Comparison of ENCODE assay signal across 17 cellular contexts in the genomic region with DNA sequence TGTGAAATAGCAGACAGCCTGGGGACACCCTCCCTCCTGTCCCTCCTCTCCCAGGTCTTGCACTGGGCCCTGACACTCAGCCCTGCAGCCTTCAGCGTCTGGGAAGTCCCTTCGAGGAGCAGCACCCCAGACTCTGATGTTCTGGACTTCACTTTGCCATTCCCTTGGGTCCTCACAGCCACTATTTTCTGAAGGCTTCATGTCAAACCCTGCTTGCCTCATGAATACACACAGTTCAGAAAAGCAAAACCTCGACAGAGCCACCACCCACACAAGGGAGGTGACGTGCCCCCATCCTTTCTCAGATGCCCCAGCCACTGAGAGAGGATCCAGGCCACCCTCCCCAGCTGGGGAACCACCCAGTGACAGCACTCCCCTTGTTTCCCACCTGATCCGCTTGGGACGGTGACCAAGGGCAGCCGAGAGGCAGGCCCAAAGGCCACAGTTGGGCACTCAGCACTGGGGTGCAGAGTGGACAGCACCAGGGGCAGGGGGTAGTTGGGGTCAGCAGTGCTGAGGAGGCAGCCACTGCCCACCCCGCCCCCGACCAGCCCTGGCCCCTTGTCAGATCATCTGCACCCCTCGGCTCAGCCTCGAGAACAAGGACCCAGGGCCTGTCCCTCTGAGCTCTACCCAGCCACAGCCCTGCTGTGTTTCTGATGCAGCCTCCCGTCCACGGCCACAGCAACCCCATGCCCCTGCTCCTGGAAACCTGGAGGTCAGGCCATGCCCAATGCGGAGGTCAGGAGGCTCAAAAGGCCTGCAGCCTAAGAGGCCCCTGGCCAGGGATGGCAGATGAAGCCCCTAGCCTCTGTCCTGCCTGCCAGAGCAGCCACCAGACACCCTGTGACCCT. TPM values are rescaled to one million over a fixed set of nuclear protein-coding genes. Genes with fewer than 3 reads are reported as not detected.
DNase-seq lines count a peak whose midpoint lies in the region; ATAC-seq and TF ChIP-seq lines count a peak whose summit lies in the region.
"Had no signal": no experiment of that assay in that cellular context is flagged by ENCODE, and none has a peak within 500 bp of the region (broad histone marks: within the 10 kb centered on the region; RNA-seq: fewer than 3 reads in every experiment).

No MANE protein-coding gene starts in this region.

- H3K9me3 ChIP-seq in T-helper 17 cell (ENCODE audit: control insufficient read depth, low read length, poor library complexity, severe bottlenecking) (no peaks in the 10 kb centered on the region), hepatocyte (ENCODE audit: low read depth) (no peaks in the 10 kb centered on the region)
- H3K9me3 ChIP-seq: breast epithelium, testis had no signal

- H3K4me1 ChIP-seq in hepatocyte (ENCODE audit: insufficient read depth): no peaks in the 10 kb centered on the region
- H3K4me1 ChIP-seq: breast epithelium had no signal

- no peak overlapping the region for H3K27ac ChIP-seq in hepatocyte
- H3K27ac ChIP-seq: 22Rv1, testis had no signal

- no peak overlapping the region for H3K4me3 ChIP-seq in hepatocyte
- H3K4me3 ChIP-seq: breast epithelium, testis had no signal

- no peak overlapping the region for H2AFZ ChIP-seq in hepatocyte

- H3K9me3 Mint-ChIP-seq in T-helper 2 cell treated with Interferon-gamma antibody and Interleukin-4, amounts not matched to agents 5 μg/mL and 100 μg/mL, for 36 hours: no peaks in the 10 kb centered on the region
- H3K9me3 Mint-ChIP-seq in natural killer cell treated with Interleukin-12 subunit alpha and Interleukin-12 subunit beta and Interleukin-15 and Interleukin-18, amount 100 ng/mL, for 72 hours: no peaks in the 10 kb centered on the region

- no peaks in the 10 kb centered on the region for H3K79me2 ChIP-seq in hepatocyte

- peaks cover 3% of the 10 kb centered on the region for H3K4me1 Mint-ChIP-seq in T-helper 2 cell treated with Interferon-gamma antibody and Interleukin-4, amounts not matched to agents 5 μg/mL and 100 μg/mL, for 36 hours (ENCODE audit: low read depth)
- peaks cover 19% of the 10 kb centered on the region for H3K4me1 Mint-ChIP-seq in T-helper 17 cell
- peaks cover 15 to 22% of the 10 kb centered on the region in 2 donors for H3K4me1 Mint-ChIP-seq in natural killer cell treated with Interleukin-12 subunit alpha and Interleukin-12 subunit beta and Interleukin-15 and Interleukin-18, amount 100 ng/mL, for 72 hours (ENCODE audit: low read depth in 2 of 2)

- H3K27me3 Mint-ChIP-seq in T-helper 2 cell treated with Interferon-gamma antibody and Interleukin-4, amounts not matched to agents 5 μg/mL and 100 μg/mL, for 36 hours (ENCODE audit: low read depth): peaks cover 7% of the 10 kb centered on the region
- peaks cover 20% of the 10 kb centered on the region for H3K27me3 Mint-ChIP-seq in T-helper 17 cell
- peaks cover 15 to 16% of the 10 kb centered on the region in 2 donors for H3K27me3 Mint-ChIP-seq in natural killer cell treated with Interleukin-12 subunit alpha and Interleukin-12 subunit beta and Interleukin-15 and Interleukin-18, amount 100 ng/mL, for 72 hours

- 89% methylated on average over 14 of the region's 14 CpGs for WGBS in hepatocyte (ENCODE audit: low lambda C conversion rate, missing lambda C conversion rate)

- no peaks in the 10 kb centered on the region for H3K36me3 ChIP-seq in hepatocyte (replicated peaks; ENCODE audit: insufficient read depth, low read depth)
- H3K36me3 ChIP-seq: breast epithelium had no signal

- H3K27me3 ChIP-seq in hepatocyte: no peaks in the 10 kb centered on the region
- H3K27me3 ChIP-seq: breast epithelium, testis had no signal

- H3K4me3 Mint-ChIP-seq in T-helper 2 cell treated with Interferon-gamma antibody and Interleukin-4, amounts not matched to agents 5 μg/mL and 100 μg/mL, for 36 hours: no peak overlapping the region
- peak overlapping the region; percentile 31 for H3K4me3 Mint-ChIP-seq in T-helper 17 cell
- H3K4me3 Mint-ChIP-seq in natural killer cell treated with Interleukin-12 subunit alpha and Interleukin-12 subunit beta and Interleukin-15 and Interleukin-18, amount 100 ng/mL, for 72 hours: peak overlapping the region; percentile 5

- DNase-seq in T-helper 2 cell treated with Interferon-gamma antibody and Interleukin-4, amounts not matched to agents 5 μg/mL and 100 μg/mL, for 36 hours (ENCODE audit: low spot score): no peak
- DNase-seq in T-helper 2 cell: no peak
- DNase-seq in T-helper 17 cell: no peak
- no peak for DNase-seq in natural killer cell treated with Interleukin-12 subunit alpha and Interleukin-12 subunit beta and Interleukin-15 and Interleukin-18, amount 100 ng/mL, for 72 hours (ENCODE audit: low spot score)
- DNase-seq in hepatocyte (ENCODE audit: low spot score): no peak
- DNase-seq: IMR-90, midbrain, NCI-H2081, testis had no signal

- H3K36me3 Mint-ChIP-seq in T-helper 2 cell treated with Interferon-gamma antibody and Interleukin-4, amounts not matched to agents 5 μg/mL and 100 μg/mL, for 36 hours (ENCODE audit: low read depth): peaks cover 3% of the 10 kb centered on the region
- peaks cover 8% of the 10 kb centered on the region for H3K36me3 Mint-ChIP-seq in T-helper 17 cell (ENCODE audit: low read depth)
- no peaks in the 10 kb centered on the region for H3K36me3 Mint-ChIP-seq in natural killer cell treated with Interleukin-12 subunit alpha and Interleukin-12 subunit beta and Interleukin-15 and Interleukin-18, amount 100 ng/mL, for 72 hours

- H3K9me2 ChIP-seq in hepatocyte (replicated peaks; ENCODE audit: insufficient read depth): no peaks in the 10 kb centered on the region

- H4K20me1 ChIP-seq in hepatocyte (ENCODE audit: insufficient read depth, poor library complexity, severe bottlenecking): no peaks in the 10 kb centered on the region

- no peak for TF ChIP-seq CTCF in hepatocyte (IDR thresholded peaks at IDR 0.05; ENCODE audit: poor library complexity)

- no peak overlapping the region for H3K4me2 ChIP-seq in hepatocyte

- ATAC-seq in GM19025 (IDR thresholded peaks at IDR 0.05; ENCODE audit: low read depth, unreplicated experiment): peak; percentile 56
- peak; percentile 29 for ATAC-seq in T-helper 17 cell
- ATAC-seq in natural killer cell treated with Interleukin-12 subunit alpha and Interleukin-12 subunit beta and Interleukin-15 and Interleukin-18, amount 100 ng/mL, for 72 hours: peak; percentile 3 to 4
- no peak for ATAC-seq in HG02588 (IDR thresholded peaks at IDR 0.05; ENCODE audit: unreplicated experiment)
- no peak for ATAC-seq in HG03469 (IDR thresholded peaks at IDR 0.05; ENCODE audit: unreplicated experiment)

- peak overlapping the region; percentile 42 for H3K27ac Mint-ChIP-seq in T-helper 2 cell treated with Interferon-gamma antibody and Interleukin-4, amounts not matched to agents 5 μg/mL and 100 μg/mL, for 36 hours
- peak overlapping the region; percentile 0 for H3K27ac Mint-ChIP-seq in T-helper 17 cell
- peak overlapping the region in 1 of 2 donors; percentile 35 for H3K27ac Mint-ChIP-seq in natural killer cell treated with Interleukin-12 subunit alpha and Interleukin-12 subunit beta and Interleukin-15 and Interleukin-18, amount 100 ng/mL, for 72 hours

RNA-seq across cellular contexts. Expression of a gene that starts 3.1 kb away (rescaled TPM):
- total RNA-seq in T-helper 17 cell (1 to 10 TPM; 7.4 to 8.9 TPM), hepatocyte (19.2 and 20.6 TPM in 2 replicates)
- total RNA-seq in natural killer cell treated with Interleukin-12 subunit alpha and Interleukin-12 subunit beta and Interleukin-15 and Interleukin-18, amount 100 ng/mL, for 72 hours: under 1 TPM in 1 of 2 donors, not detected in 1; 0.33 TPM
- 29.9 and 41.4 TPM in 2 replicates for polyA plus RNA-seq in hepatocyte
- total RNA-seq: epithelial cell of proximal tubule, IMR-90 had no signal
- polyA plus RNA-seq: IMR-90 had no signal

RNA-seq across cellular contexts. Expression of a gene that starts 24.7 kb away (rescaled TPM):
- not detected for total RNA-seq in T-helper 17 cell
- not detected for total RNA-seq in natural killer cell treated with Interleukin-12 subunit alpha and Interleukin-12 subunit beta and Interleukin-15 and Interleukin-18, amount 100 ng/mL, for 72 hours
- total RNA-seq in hepatocyte: not detected in 2 replicates
- 0.29 and 0.47 TPM in 2 replicates for polyA plus RNA-seq in hepatocyte
- total RNA-seq: breast epithelium; epithelial cell of proximal tubule; IMR-90; OCI-LY7; T-helper 2 cell treated with Interferon-gamma antibody and Interleukin-4, amounts not matched to agents 100 ng/mL and 5 ng/mL, for 36 hours had no signal
- polyA plus RNA-seq: IMR-90 had no signal

RNA-seq across cellular contexts. Expression of a gene that starts 30.8 kb away (rescaled TPM):
- total RNA-seq in T-helper 17 cell (10 to 100 TPM; 35.1 to 40.7 TPM), hepatocyte (54.0 and 75.2 TPM in 2 replicates)
- total RNA-seq in natural killer cell treated with Interleukin-12 subunit alpha and Interleukin-12 subunit beta and Interleukin-15 and Interleukin-18, amount 100 ng/mL, for 72 hours: 10 to 100 TPM; 81.3 to 89.7 TPM
- polyA plus RNA-seq in hepatocyte: 41.4 and 54.8 TPM in 2 replicates

Comparison
In these comparisons a context has a peak if more than half of its experiments do, and no peak if none do; other contexts are left out.
1. ATAC-seq: peak in GM19025 (single experiment), T-helper 17 cell (single experiment) and natural killer cell treated with Interleukin-12 subunit alpha and Interleukin-12 subunit beta and Interleukin-15 and Interleukin-18, amount 100 ng/mL, for 72 hours (2 of 2); none in HG02588 (single experiment) and HG03469 (single experiment).
2. RNA of a gene that starts 3.1 kb away (total RNA-seq): 19.2 to 20.6 TPM in hepatocyte and 7.4 to 8.9 TPM in T-helper 17 cell; 0.33 TPM in natural killer cell treated with Interleukin-12 subunit alpha and Interleukin-12 subunit beta and Interleukin-15 and Interleukin-18, amount 100 ng/mL, for 72 hours; every median in the first group is over 4 times any median in the second.